Comparison of ENCODE assay signal across 16 cellular contexts in genomic region chr20:24952376-24953203, GRCh38. TPM values are rescaled to one million over a fixed set of nuclear protein-coding genes. Genes with fewer than 3 reads are reported as not detected.
DNase-seq lines count a peak whose midpoint lies in the region; ATAC-seq and TF ChIP-seq lines count a peak whose summit lies in the region.
"Had no signal": no experiment of that assay in that cellular context is flagged by ENCODE, and none has a peak within 500 bp of the region (broad histone marks: within the 10 kb centered on the region; RNA-seq: fewer than 3 reads in every experiment).

No MANE protein-coding gene starts in this region.

- H3K27ac ChIP-seq in KOPT-K1 (ENCODE audit: low read depth, low read length, poor library complexity, severe bottlenecking) (peak overlapping the region; percentile 66), neuronal stem cell (replicated peaks; ENCODE audit: low read length) (no peak overlapping the region), tibial artery (no peak overlapping the region)
- H3K27ac ChIP-seq: KMS-11, thyroid gland had no signal

- POLR2A ChIA-PET in activated naive CD8-positive, alpha-beta T cell treated with anti-CD3 and anti-CD28 coated beads, Interleukin-2, amount 10 ng/mL, durations not matched to agents 7 days and 5 days (lab: Charles Lee), result interaction anchor here (0.6 to 3.7 kb wide), 3 partner anchors 40 to 436 kb away, joined by 3 to 13 read pairs (median 4); partner anchors contain the start of gene APMAP

- H4K91ac ChIP-seq in neuronal stem cell (ENCODE audit: low read depth, low read length, poor library complexity), result no peak overlapping the region

- peak overlapping the region; percentile 64 for H3K18ac ChIP-seq in neuronal stem cell (ENCODE audit: low read length)

- DNase-seq in NCI-H2171 (lab: John Stamatoyannopoulos, UW) (peak; percentile 8), NCI-H2171 treated with DMSO at 0.1 percent for 48 hours (lab: John Stamatoyannopoulos, UW) (no peak), neuronal stem cell (ENCODE audit: low spot score) (no peak), tibial artery (no peak)
- DNase-seq in activated naive CD8-positive, alpha-beta T cell treated with anti-CD3 and anti-CD28 coated beads, Interleukin-2, amount 10 ng/mL, durations not matched to agents 7 days and 5 days, result no peak
- DNase-seq: DMS53, NCI-H2081, retina, thyroid gland had no signal

- no peak for TF ChIP-seq CTCF in tibial artery (IDR thresholded peaks at IDR 0.05)

- intact Hi-C loops in tibial artery (cut with DNase I; ENCODE audit: low total_unique reads), result no loop called here

- H3K4me1 Mint-ChIP-seq in activated naive CD8-positive, alpha-beta T cell treated with anti-CD3 and anti-CD28 coated beads, Interleukin-2, amount 10 ng/mL, durations not matched to agents 7 days and 5 days, result peaks cover 53% of the 10 kb centered on the region

- H3K23ac ChIP-seq in neuronal stem cell (ENCODE audit: low read depth, low read length, poor library complexity), result no peak overlapping the region

- no CpG with 5 or more reads among the region's 12 CpGs for WGBS in neuronal stem cell (ENCODE audit: extremely low coverage in 2 of 2, insufficient read length in 2 of 2, insufficient replicate concordance in 1 of 2), 2 donors

- H3K4me3 ChIP-seq in neuronal stem cell (ENCODE audit: low read length in 2 of 2), result no peak overlapping the region
- no peak overlapping the region for H3K4me3 ChIP-seq in tibial artery
- H3K4me3 ChIP-seq: mucosa of descending colon, thyroid gland had no signal

- peak overlapping the region; percentile 30 for H3K27ac Mint-ChIP-seq in activated naive CD8-positive, alpha-beta T cell treated with anti-CD3 and anti-CD28 coated beads, Interleukin-2, amount 10 ng/mL, durations not matched to agents 7 days and 5 days

- no peaks in the 10 kb centered on the region for H3K27me3 ChIP-seq in neuronal stem cell (ENCODE audit: control insufficient read depth in 3 of 3, insufficient read depth in 3 of 3, low read depth in 1 of 3, low read length in 3 of 3)
- peaks cover 0 to 12% of the 10 kb centered on the region in 2 donors for H3K27me3 ChIP-seq in tibial artery
- H3K27me3 ChIP-seq: thyroid gland had no signal

- no peak overlapping the region for H3K4ac ChIP-seq in neuronal stem cell (ENCODE audit: low read length)

- no peak overlapping the region for H2BK15ac ChIP-seq in neuronal stem cell (ENCODE audit: low read length)

- H3K36me3 ChIP-seq in KOPT-K1 (ENCODE audit: insufficient read depth, low read length) (peaks cover 5% of the 10 kb centered on the region; the same call in 1 of the 2 replicates), neuronal stem cell (replicated peaks in 1 of 2; ENCODE audit: control insufficient read depth in 2 of 2, insufficient read depth in 2 of 2, low read length in 2 of 2) (peaks cover 6 to 12% of the 10 kb centered on the region in 2 donors), tibial artery (peaks cover 0 to 20% (median 14%) of the 10 kb centered on the region in 3 donors)

- H4K8ac ChIP-seq in neuronal stem cell (ENCODE audit: low read depth, low read length), result no peak overlapping the region

- peak overlapping the region; percentile 61 for H2AK5ac ChIP-seq in neuronal stem cell (ENCODE audit: low read depth, low read length)

- H3K4me3 Mint-ChIP-seq in activated naive CD8-positive, alpha-beta T cell treated with anti-CD3 and anti-CD28 coated beads, Interleukin-2, amount 10 ng/mL, durations not matched to agents 7 days and 5 days, result no peak overlapping the region

- no peak overlapping the region for H2BK5ac ChIP-seq in neuronal stem cell (ENCODE audit: low read length)

- H2BK120ac ChIP-seq in neuronal stem cell (ENCODE audit: low read depth, low read length), result no peak overlapping the region

- no peak for ATAC-seq in activated naive CD8-positive, alpha-beta T cell treated with anti-CD3 and anti-CD28 coated beads, Interleukin-2, amount 10 ng/mL, durations not matched to agents 7 days and 5 days (ENCODE audit: low read depth)
- ATAC-seq in GM21529 (IDR thresholded peaks at IDR 0.05; ENCODE audit: unreplicated experiment), result no peak
- no peak for ATAC-seq in HG02852 (IDR thresholded peaks at IDR 0.05; ENCODE audit: unreplicated experiment)
- ATAC-seq: mucosa of descending colon had no signal

- H3K9ac ChIP-seq in neuronal stem cell (ENCODE audit: low read depth, low read length, poor library complexity), result no peak overlapping the region
- H3K9ac ChIP-seq: KMS-11 had no signal

- peaks cover 5% of the 10 kb centered on the region for H3K9me3 ChIP-seq in KOPT-K1 (ENCODE audit: insufficient read depth, low read length, poor library complexity, severe bottlenecking)
- H3K9me3 ChIP-seq in neuronal stem cell (replicated peaks in 1 of 2; ENCODE audit: control insufficient read depth in 2 of 2, insufficient read depth in 1 of 2, low read depth in 1 of 2, low read length in 2 of 2), result no peaks in the 10 kb centered on the region
- no peaks in the 10 kb centered on the region for H3K9me3 ChIP-seq in tibial artery
- H3K9me3 ChIP-seq: mucosa of descending colon, thyroid gland had no signal

- H3K79me1 ChIP-seq in neuronal stem cell (ENCODE audit: low read depth, low read length), result peaks cover 2% of the 10 kb centered on the region

- no peaks in the 10 kb centered on the region for H3K27me3 Mint-ChIP-seq in activated naive CD8-positive, alpha-beta T cell treated with anti-CD3 and anti-CD28 coated beads, Interleukin-2, amount 10 ng/mL, durations not matched to agents 7 days and 5 days

- peaks cover 14% of the 10 kb centered on the region for H3K36me3 Mint-ChIP-seq in activated naive CD8-positive, alpha-beta T cell treated with anti-CD3 and anti-CD28 coated beads, Interleukin-2, amount 10 ng/mL, durations not matched to agents 7 days and 5 days

- peaks cover 6% of the 10 kb centered on the region for H3K9me3 Mint-ChIP-seq in activated naive CD8-positive, alpha-beta T cell treated with anti-CD3 and anti-CD28 coated beads, Interleukin-2, amount 10 ng/mL, durations not matched to agents 7 days and 5 days

- no peak overlapping the region for H3K14ac ChIP-seq in neuronal stem cell (ENCODE audit: low read length)

- no peak overlapping the region for H3K4me2 ChIP-seq in neuronal stem cell (ENCODE audit: insufficient read depth, low read length, poor library complexity, severe bottlenecking)
- H3K4me2 ChIP-seq: KMS-11 had no signal

- H3K4me1 ChIP-seq in neuronal stem cell (ENCODE audit: control insufficient read depth in 2 of 2, insufficient read depth in 1 of 2, low read depth in 1 of 2, low read length in 2 of 2) (peaks cover 0 to 2% of the 10 kb centered on the region in 2 donors), tibial artery (no peaks in the 10 kb centered on the region)

- no peak overlapping the region for H2BK12ac ChIP-seq in neuronal stem cell (ENCODE audit: low read length)

- no peak overlapping the region for H2AFZ ChIP-seq in neuronal stem cell (ENCODE audit: low read length)

RNA-seq across cellular contexts. Expression of gene CST7, which starts 3.5 kb away (rescaled TPM):
- total RNA-seq in activated naive CD8-positive, alpha-beta T cell treated with anti-CD3 and anti-CD28 coated beads, Interleukin-2, amount 10 ng/mL, durations not matched to agents 7 days and 5 days, result 10 to 100 TPM; 92.0 to 92.4 TPM
- not detected for polyA plus RNA-seq in neuronal stem cell (2013, experiment 1 of 2)
- not detected for polyA plus RNA-seq in neuronal stem cell (2013, experiment 2 of 2)
- total RNA-seq: A673, cerebellum had no signal

RNA-seq across cellular contexts. Expression of gene APMAP, which starts 40.0 kb away (rescaled TPM):
- 10 to 100 TPM; 60.7 to 64.6 TPM for total RNA-seq in activated naive CD8-positive, alpha-beta T cell treated with anti-CD3 and anti-CD28 coated beads, Interleukin-2, amount 10 ng/mL, durations not matched to agents 7 days and 5 days
- 56.3 TPM for polyA plus RNA-seq in neuronal stem cell (2013, experiment 1 of 2)
- 57.5 TPM for polyA plus RNA-seq in neuronal stem cell (2013, experiment 2 of 2)
